In genomic region chr7:74226633-74227032, GRCh38 we compare ENCODE assay signal across 12 cellular contexts. TPM values are rescaled to one million over a fixed set of nuclear protein-coding genes. Genes with fewer than 3 reads are reported as not detected.
DNase-seq lines count a peak whose midpoint lies in the region; ATAC-seq and TF ChIP-seq lines count a peak whose summit lies in the region.
"Had no signal": no experiment of that assay in that cellular context is flagged by ENCODE, and none has a peak within 500 bp of the region (broad histone marks: within the 10 kb centered on the region; RNA-seq: fewer than 3 reads in every experiment).

No MANE protein-coding gene starts in this region.

- H3K27ac ChIP-seq in right atrium auricular region = no peak overlapping the region
- no peak overlapping the region for H3K27ac ChIP-seq in right cardiac atrium (ENCODE audit: low read length)
- H3K27ac ChIP-seq in upper lobe of left lung = peak overlapping the region in 3 of 4 donors; percentile 34 to 70 (median 43)

- H3K36me3 ChIP-seq in right atrium auricular region (peaks cover 10% of the 10 kb centered on the region), upper lobe of left lung (peaks cover 0 to 36% (median 8%) of the 10 kb centered on the region in 4 donors)

- intact Hi-C loops in Right ventricle myocardium inferior (cut with DNase I) (no loop called here), right cardiac atrium (cut with DNase I) (no loop called here)

- DNase-seq in Right ventricle myocardium inferior (ENCODE audit: missing footprints) = peak; percentile 34
- no peak for DNase-seq in right atrium auricular region (ENCODE audit: low spot score)
- DNase-seq in SKM-1 treated with dmso at 0.1 percent for 144 hours (lab: John Stamatoyannopoulos, UW; ENCODE audit: unreplicated experiment) = peak; percentile 94
- peak in 2 of 3 donors; percentile 55 to 67 for DNase-seq in right cardiac atrium
- DNase-seq in upper lobe of left lung = peak in 1 of 2 donors; percentile 75
- DNase-seq in activated gamma-delta T cell (lab: John Stamatoyannopoulos, UW) = no peak
- DNase-seq: activated T-cell treated with anti-CD3 and anti-CD28 coated beads, Interleukin-2, amount 50 U/mL, for 48 hours; NCI-H1930; T1000 had no signal

- H3K4me3 ChIP-seq in right atrium auricular region (no peak overlapping the region), right cardiac atrium (ENCODE audit: low read length) (no peak overlapping the region), upper lobe of left lung (no peak overlapping the region)
- H3K4me3 ChIP-seq: smooth muscle cell had no signal

- no peaks in the 10 kb centered on the region for H3K4me1 ChIP-seq in right atrium auricular region
- H3K4me1 ChIP-seq in right cardiac atrium (ENCODE audit: control insufficient read depth, insufficient read depth, low read length) = no peaks in the 10 kb centered on the region
- peaks cover 0 to 14% (median 4%) of the 10 kb centered on the region in 4 donors for H3K4me1 ChIP-seq in upper lobe of left lung

- H3K27me3 ChIP-seq in right atrium auricular region (no peaks in the 10 kb centered on the region), right cardiac atrium (ENCODE audit: control insufficient read depth, insufficient read depth) (no peaks in the 10 kb centered on the region), upper lobe of left lung (no peaks in the 10 kb centered on the region)

- WGBS in right cardiac atrium = 82% methylated on average over 5 of the region's 5 CpGs
- WGBS in upper lobe of left lung, 2 donors = 71 to 76% methylated on average over 5 of the region's 5 CpGs

- H3K9me3 ChIP-seq in right atrium auricular region = no peaks in the 10 kb centered on the region
- H3K9me3 ChIP-seq in right cardiac atrium (ENCODE audit: control insufficient read depth, low read length) = no peaks in the 10 kb centered on the region
- no peaks in the 10 kb centered on the region for H3K9me3 ChIP-seq in upper lobe of left lung

- ATAC-seq in Right ventricle myocardium inferior (peak; percentile 62), right cardiac atrium (peak; percentile 37 to 55), upper lobe of left lung (ENCODE audit: low FRiP score in 2 of 2) (peak; percentile 64 to 72), HG03342 (IDR thresholded peaks at IDR 0.05; ENCODE audit: unreplicated experiment) (no peak), SK-N-SH treated with all-trans-retinoic acid at 6 μM for 48 hours (no peak)

- TF ChIP-seq EP300 in upper lobe of left lung (IDR thresholded peaks at IDR 0.05) = no peak

- no peak for TF ChIP-seq POLR2A in upper lobe of left lung (IDR thresholded peaks at IDR 0.05)

- TF ChIP-seq CTCF in right atrium auricular region (IDR thresholded peaks at IDR 0.05) (no peak), upper lobe of left lung (IDR thresholded peaks at IDR 0.05) (no peak)

TF ChIP-seq in SK-N-SH treated with all-trans-retinoic acid at 6 μM for 48 hours, 23 proteins besides CTCF, POLR2A, EP300 and RAD21 (continues in another document):
- no peak for TF ChIP-seq TSHZ2 (CRISPR knock-in tag; IDR thresholded peaks at IDR 0.05)
- TF ChIP-seq ESRRG (CRISPR knock-in tag; IDR thresholded peaks at IDR 0.05) = no peak
- TF ChIP-seq CREB5 (CRISPR knock-in tag; IDR thresholded peaks at IDR 0.05; ENCODE audit: low read depth) = no peak
- TF ChIP-seq SNAI2 (CRISPR knock-in tag; IDR thresholded peaks at IDR 0.05) = no peak
- no peak for TF ChIP-seq POU6F1 (CRISPR knock-in tag; IDR thresholded peaks at IDR 0.05; ENCODE audit: borderline replicate concordance, low read depth)
- TF ChIP-seq PATZ1 (CRISPR knock-in tag; IDR thresholded peaks at IDR 0.05; ENCODE audit: borderline replicate concordance) = no peak
- TF ChIP-seq OSR1 (CRISPR knock-in tag; IDR thresholded peaks at IDR 0.05) = no peak
- TF ChIP-seq CSRNP3 (CRISPR knock-in tag; IDR thresholded peaks at IDR 0.05) = no peak
- TF ChIP-seq RARB (CRISPR knock-in tag; IDR thresholded peaks at IDR 0.05) = no peak

RNA-seq across cellular contexts. Expression of gene LAT2, which starts 16.8 kb away (rescaled TPM):
- 3.4 TPM for total RNA-seq in Right ventricle myocardium inferior
- 1 to 10 TPM; 1.4 to 6.1 TPM for total RNA-seq in right atrium auricular region
- 1 to 10 TPM; 2.4 to 5.1 (median 3.8) TPM for total RNA-seq in right cardiac atrium
- polyA plus RNA-seq in right cardiac atrium = 2.1 TPM
- 10 to 100 TPM; 15.2 to 77.1 (median 34.7) TPM for total RNA-seq in upper lobe of left lung
- total RNA-seq: smooth muscle cell had no signal
- polyA plus RNA-seq: smooth muscle cell had no signal

RNA-seq across cellular contexts. Expression of gene RFC2, which starts 27.6 kb away (rescaled TPM):
- total RNA-seq in Right ventricle myocardium inferior (12.4 TPM), right atrium auricular region (1 to 10 TPM; 6.0 to 8.5 TPM), right cardiac atrium (10 to 100 TPM in 1 of 4 donors, 1 to 10 TPM in 3; 8.9 to 11.5 (median 9.1) TPM), upper lobe of left lung (10 to 100 TPM in 5 of 6 donors, 1 to 10 TPM in 1; 9.5 to 19.4 (median 14.0) TPM)
- polyA plus RNA-seq in right cardiac atrium = 9.4 TPM

RNA-seq across cellular contexts. Expression of gene EIF4H, which starts 52.5 kb away (rescaled TPM):
- total RNA-seq in Right ventricle myocardium inferior = 172 TPM
- total RNA-seq in right atrium auricular region = 100 to 1,000 TPM; 175 to 203 TPM
- 100 to 1,000 TPM; 186 to 223 (median 202) TPM for total RNA-seq in right cardiac atrium
- 139 TPM for polyA plus RNA-seq in right cardiac atrium
- total RNA-seq in upper lobe of left lung = 100 to 1,000 TPM; 123 to 238 (median 203) TPM

Comparison
In these comparisons a context has a peak if more than half of its experiments do, and no peak if none do; other contexts are left out.
1. DNase-seq: peak in Right ventricle myocardium inferior (single experiment), SKM-1 treated with dmso at 0.1 percent for 144 hours (single experiment) and right cardiac atrium (2 of 3); none in right atrium auricular region (single experiment) and activated gamma-delta T cell (single experiment).
2. ATAC-seq: peak in Right ventricle myocardium inferior (single experiment), right cardiac atrium (2 of 2) and upper lobe of left lung (2 of 2); none in HG03342 (single experiment) and SK-N-SH treated with all-trans-retinoic acid at 6 μM for 48 hours (single experiment).
3. H3K27ac ChIP-seq: peak in upper lobe of left lung (3 of 4); none in right atrium auricular region (0 of 2) and right cardiac atrium (single experiment).